Comparison of ENCODE assay signal across 1 cellular context in the genomic region with DNA sequence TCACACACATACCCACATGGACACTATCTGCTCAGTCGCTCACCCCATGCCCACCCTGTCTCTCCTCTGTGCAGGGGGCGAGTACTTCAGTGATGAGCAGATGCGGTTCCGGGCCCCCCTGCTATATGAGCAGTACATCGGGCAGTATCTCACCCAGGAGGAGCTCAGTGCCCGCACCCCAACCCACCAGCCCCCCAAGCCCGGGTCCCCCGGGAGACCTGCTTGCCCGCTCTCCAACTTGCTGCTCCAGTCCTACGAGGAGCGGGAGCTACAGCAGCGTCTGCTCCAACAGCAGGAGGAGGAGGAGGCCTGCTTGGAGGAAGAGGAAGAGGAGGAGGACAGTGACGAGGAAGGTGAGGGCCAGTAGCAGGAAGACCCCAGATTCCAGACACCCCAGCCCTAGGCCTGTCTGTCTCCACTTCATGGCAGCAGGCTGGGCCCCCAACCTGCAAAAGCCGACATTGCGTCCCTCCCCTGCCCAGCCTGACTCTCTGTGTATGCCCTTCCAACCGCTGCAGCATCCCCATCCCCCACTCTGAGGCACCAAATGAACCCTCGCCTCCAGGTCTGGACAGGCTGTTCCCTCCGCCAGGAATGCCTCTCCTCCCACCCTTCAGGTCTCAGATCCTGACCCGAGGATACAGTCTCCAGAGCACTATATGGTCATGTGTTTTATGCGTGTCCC.
TF ChIP-seq lines count a peak whose summit lies in the region.

No MANE protein-coding gene starts in this region.

TF ChIP-seq in HCT116, 20 proteins besides CTCF, POLR2A, EP300 and RAD21:
- TF ChIP-seq ELF1 (IDR thresholded peaks at IDR 0.05; ENCODE audit: borderline replicate concordance, low read depth) (no peak), POLR2AphosphoS5 (IDR thresholded peaks at IDR 0.05; ENCODE audit: low read depth, low read length) (0 out of 2 replicates have a peak, but pooled peaks have one; percentile 30), CBX3 (IDR thresholded peaks at IDR 0.05; ENCODE audit: low read depth) (no peak)
TF ChIP-seq in HCT116: peak in this region for 1.
